Comparison of ENCODE assay signal across 16 cellular contexts in the genomic region with DNA sequence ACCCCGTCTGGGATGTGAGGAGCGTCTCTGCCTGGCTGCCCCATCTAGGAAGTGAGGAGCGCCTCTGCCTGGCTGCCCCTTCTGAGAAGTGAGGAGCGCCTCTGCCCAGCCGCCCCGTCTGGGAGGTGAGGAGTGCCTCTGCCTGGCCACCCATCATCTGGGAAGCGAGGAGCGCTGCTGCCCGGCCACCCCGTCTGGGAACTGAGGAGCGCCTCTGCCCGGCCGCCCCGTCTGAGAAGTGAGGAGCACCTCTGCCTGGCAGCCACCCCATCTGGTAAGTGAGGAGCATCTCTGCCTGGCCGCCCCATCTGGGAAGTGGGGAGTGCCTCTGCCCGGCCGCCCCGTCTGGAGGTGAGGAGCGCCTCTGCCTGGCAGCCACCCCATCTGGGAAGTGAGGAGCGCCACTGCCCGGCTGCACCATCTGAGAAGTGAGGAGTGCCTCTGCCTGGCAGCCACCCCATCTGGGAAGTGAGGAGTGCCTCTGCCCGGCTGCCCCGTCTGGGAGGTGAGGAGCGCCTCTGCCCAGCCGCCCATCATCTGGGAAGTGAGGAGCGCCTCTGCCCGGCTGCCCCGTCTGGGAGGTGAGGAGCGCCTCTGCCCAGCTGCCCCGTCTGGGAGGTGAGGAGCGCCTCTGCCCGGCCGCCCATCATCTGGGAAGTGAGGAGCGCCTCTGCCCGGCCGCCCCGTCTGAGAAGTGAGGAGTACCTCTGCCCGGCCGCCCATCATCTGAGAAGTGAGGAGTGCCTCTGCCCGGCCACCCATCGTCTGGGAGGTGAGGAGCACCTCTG. TPM values are rescaled to one million over a fixed set of nuclear protein-coding genes. Genes with fewer than 3 reads are reported as not detected.
DNase-seq lines count a peak whose midpoint lies in the region; ATAC-seq, FAIRE-seq and TF ChIP-seq lines count a peak whose summit lies in the region.
"Not testable (repeated sequence)": the region's sequence is repeated elsewhere in the genome, so short reads cannot be mapped to it uniquely, and the experiment has no call there.
"Had no signal": no experiment of that assay in that cellular context is flagged by ENCODE, and none has a peak within 500 bp of the region (broad histone marks: within the 10 kb centered on the region; RNA-seq: fewer than 3 reads in every experiment).

No MANE protein-coding gene starts in this region.

- H3K9me3 ChIP-seq in A549; T-helper 17 cell (ENCODE audit: control insufficient read depth, low read length, poor library complexity, severe bottlenecking); HepG2 (ENCODE audit: low read length); gastrocnemius medialis: not testable (repeated sequence)
- peaks cover 52 to 64% (median 60%) of the 10 kb centered on the region in 11 experiments for H3K9me3 ChIP-seq in BLaER1 treated with 17β-estradiol and CSF1 and Interleukin-3, amounts not matched to agents 10 nM and 100 nM (replicated peaks in 1 of 11)

- peaks cover 51 to 96% (median 72%) of the 10 kb centered on the region in 11 experiments for H3K36me3 ChIP-seq in BLaER1 treated with 17β-estradiol and CSF1 and Interleukin-3, amounts not matched to agents 10 nM and 100 nM
- H3K36me3 ChIP-seq in HepG2 (replicated peaks in 1 of 2; ENCODE audit: control insufficient read depth in 1 of 2, insufficient read depth in 2 of 2, low read length in 2 of 2) (peaks cover 7 to 20% of the 10 kb centered on the region in 2 experiments), gastrocnemius medialis (peaks cover 0 to 19% of the 10 kb centered on the region in 2 donors)

- in situ Hi-C loops in HepG2 (cut with HindIII; ENCODE audit: extremely low pct_ligation_motif_present, low pct_unique_long_range_greater_than_20kb); gastrocnemius medialis (cut with MboI; ENCODE audit: low sequenced_read_pairs in 4 of 4): not testable (repeated sequence)

- not testable (repeated sequence) for H3K4me3 ChIP-seq in A549; HepG2 (replicated peaks in 1 of 3; ENCODE audit: insufficient read depth in 1 of 3, low read depth in 2 of 3, low read length in 3 of 3); gastrocnemius medialis
- peak overlapping the region in 8 of 10 experiments; percentile 7 to 52 (median 33); a peak in 12 of 20 replicates for H3K4me3 ChIP-seq in BLaER1 treated with 17β-estradiol and CSF1 and Interleukin-3, amounts not matched to agents 10 nM and 100 nM

- POLR2A ChIA-PET in A549 (lab: Yijun Ruan, JAX): not testable (repeated sequence)
- POLR2A ChIA-PET in HepG2 (lab: Yijun Ruan, JAX): interaction anchor here (0.9 kb wide), 1 partner anchor 37 kb away, joined by 3 read pairs; no protein-coding TSS in a partner anchor

- TF ChIP-seq EP300 in A549 (IDR thresholded peaks at IDR 0.05); HepG2 (IDR thresholded peaks at IDR 0.05; ENCODE audit: low read depth in 2 of 2, low read length in 2 of 2); HepG2 (CRISPR knock-in tag; IDR thresholded peaks at IDR 0.05; ENCODE audit: borderline replicate concordance): not testable (repeated sequence)

- peaks cover 0 to 25% (median 0%) of the 10 kb centered on the region in 11 experiments; a peak in 8 of 22 replicates for H4K20me1 ChIP-seq in BLaER1 treated with 17β-estradiol and CSF1 and Interleukin-3, amounts not matched to agents 10 nM and 100 nM
- not testable (repeated sequence) for H4K20me1 ChIP-seq in HepG2 (ENCODE audit: insufficient read depth, low read length)

- not testable (repeated sequence) for H2AFZ ChIP-seq in HepG2 (ENCODE audit: low read length)

- TF ChIP-seq RAD21 in A549 (conservative IDR thresholded peaks at IDR 0.05 in 1 of 2, IDR thresholded peaks at IDR 0.05 in 1 of 2); HepG2 (CRISPR knock-in tag; IDR thresholded peaks at IDR 0.05): not testable (repeated sequence)

- H3K9ac ChIP-seq in BLaER1 treated with 17β-estradiol and CSF1 and Interleukin-3, amounts not matched to agents 10 nM and 100 nM; HepG2 (ENCODE audit: insufficient read depth, low read depth, low read length): not testable (repeated sequence)

- TF ChIP-seq CTCF in A549 (IDR thresholded peaks at IDR 0.05); HepG2 (CRISPR knock-in tag; IDR thresholded peaks at IDR 0.05); gastrocnemius medialis (IDR thresholded peaks at IDR 0.05 in 4 of 5, conservative IDR thresholded peaks at IDR 0.05 in 1 of 5): not testable (repeated sequence)

- H3K4me1 ChIP-seq in A549 (peaks cover 68% of the 10 kb centered on the region), HepG2 (ENCODE audit: insufficient read depth, low read length) (peaks cover 55% of the 10 kb centered on the region), gastrocnemius medialis (peaks cover 34 to 42% of the 10 kb centered on the region in 2 donors)
- H3K4me1 ChIP-seq in BLaER1 treated with 17β-estradiol and CSF1 and Interleukin-3, amounts not matched to agents 10 nM and 100 nM: peaks cover 0 to 16% (median 14%) of the 10 kb centered on the region in 10 experiments; a peak in 16 of 20 replicates

- peak overlapping the region; percentile 94 for H3K27ac Mint-ChIP-seq in T-helper 17 cell

- not testable (repeated sequence) for ATAC-seq in A549, T-helper 17 cell, HepG2, gastrocnemius medialis

- BruUV-seq in HepG2 (replicated peaks; lab: Mats Ljungman, UMichigan): not testable (repeated sequence)

- not testable (repeated sequence) for H3K4me3 Mint-ChIP-seq in T-helper 17 cell

- not testable (repeated sequence) for TF ChIP-seq POLR2A in A549 (IDR thresholded peaks at IDR 0.05; ENCODE audit: low read length); HepG2 (IDR thresholded peaks at IDR 0.05; ENCODE audit: insufficient read depth in 1 of 2, low read depth in 2 of 2, low read length in 2 of 2); gastrocnemius medialis (IDR thresholded peaks at IDR 0.05)

- FAIRE-seq in A549 (lab: Jason Lieb, UNC); HepG2 (lab: Jason Lieb, UNC): not testable (repeated sequence)

- H3K27ac ChIP-seq in A549: peak overlapping the region; percentile 82 to 90
- not testable (repeated sequence) for H3K27ac ChIP-seq in BLaER1 treated with 17β-estradiol and CSF1 and Interleukin-3, amounts not matched to agents 10 nM and 100 nM; HepG2 (ENCODE audit: extremely low read length, insufficient read depth, low read length)
- peak overlapping the region; percentile 98 for H3K27ac ChIP-seq in epithelial cell of prostate
- H3K27ac ChIP-seq in gastrocnemius medialis: peak overlapping the region; percentile 21 to 86 (median 76)

- H3K4me1 Mint-ChIP-seq in T-helper 17 cell: peaks cover 26% of the 10 kb centered on the region

- not testable (repeated sequence) for H3K79me2 ChIP-seq in HepG2 (ENCODE audit: insufficient read depth, low read length)

- not testable (repeated sequence) for DNase-seq in A549 (ENCODE audit: low read depth in 1 of 2, low spot score in 1 of 2); T-helper 17 cell; epithelial cell of prostate (ENCODE audit: low read depth, low spot score); HepG2 (ENCODE audit: low spot score); gastrocnemius medialis

- intact Hi-C loops in HepG2 (cut with micrococcal nuclease; ENCODE audit: unreplicated experiment): not testable (repeated sequence)
- intact Hi-C loops in gastrocnemius medialis (cut with DNase I; ENCODE audit: low total_unique reads): loop anchor here (5.0 kb wide), 1 partner anchor 97 kb away; no protein-coding TSS in a partner anchor

- 96% methylated on average over 36 of the region's 41 CpGs for WGBS in A549 (ENCODE audit: missing lambda C conversion rate)
- WGBS in HepG2 (ENCODE audit: low lambda C conversion rate): 97% methylated on average over 34 of the region's 41 CpGs

- not testable (repeated sequence) for H3K4me2 ChIP-seq in A549; BLaER1 treated with 17β-estradiol and CSF1 and Interleukin-3, amounts not matched to agents 10 nM and 100 nM; HepG2 (ENCODE audit: low read depth, low read length)

- not testable (repeated sequence) for H3K27me3 Mint-ChIP-seq in T-helper 17 cell

- CTCF ChIA-PET in A549 (lab: Yijun Ruan, JAX); HepG2 (lab: Yijun Ruan, JAX; ENCODE audit: low intra/inter-chr PET ratio, low total read pairs): not testable (repeated sequence)

- H3K27me3 ChIP-seq in BLaER1 treated with 17β-estradiol and CSF1 and Interleukin-3, amounts not matched to agents 10 nM and 100 nM; HepG2 (ENCODE audit: control insufficient read depth in 1 of 2, insufficient read depth in 2 of 2, low read length in 2 of 2); gastrocnemius medialis: not testable (repeated sequence)

- H3K36me3 Mint-ChIP-seq in T-helper 17 cell (ENCODE audit: low read depth): not testable (repeated sequence)

RNA-seq across cellular contexts. Expression of gene FASTKD5, which starts 34.7 kb away (rescaled TPM):
- polyA plus RNA-seq in A549 (2011; rRNA removed) (39.5 and 43.4 TPM in 2 replicates), A549 (2017; fragmentation: RNase III; extraction: RNeasy Plus Mini Kit Qiagen cat#74134 plus additional on column Dnase treatment) (33.0 to 36.4 TPM (median 33.9 TPM) in 3 replicates), HepG2 (2011; rRNA removed) (34.4 and 36.6 TPM in 2 replicates)
- polyA plus RNA-seq in A549 (2012; cell fraction: cytosol; rRNA removed): 17.3 and 21.1 TPM in 2 replicates
- polyA plus RNA-seq in A549 (2012; cell fraction: nucleus; rRNA removed): 15.5 and 24.5 TPM in 2 replicates
- polyA minus RNA-seq in A549 (2011; rRNA and poly(A)+ RNA removed): 30.7 and 32.9 TPM in 2 replicates
- total RNA-seq in T-helper 17 cell (10 to 100 TPM; 21.0 to 34.2 TPM), HepG2 (2016; rRNA removed; fragmentation: Illumina TruSeq; extraction: Trizol) (46.8 and 63.4 TPM in 2 replicates), gastrocnemius medialis (10 to 100 TPM; 38.8 to 58.7 (median 49.3) TPM)
- 4.3 and 4.6 TPM in 2 replicates for total RNA-seq in HepG2 (2016; cell fraction: cytosol; rRNA removed; fragmentation: Illumina TruSeq; extraction: Trizol; ENCODE audit: low read depth)
- 45.4 and 62.9 TPM in 2 replicates for total RNA-seq in HepG2 (2016; cell fraction: insoluble cytoplasmic fraction; rRNA removed; fragmentation: Illumina TruSeq; extraction: Trizol)
- 15.5 and 16.7 TPM in 2 replicates for total RNA-seq in HepG2 (2016; cell fraction: membrane; rRNA removed; fragmentation: Illumina TruSeq; extraction: Trizol)
- 27.9 and 28.4 TPM in 2 replicates for total RNA-seq in HepG2 (2016; cell fraction: nucleus; rRNA removed; fragmentation: Illumina TruSeq; extraction: Trizol)
- 23.0 and 32.0 TPM in 2 replicates for polyA plus RNA-seq in HepG2 (2011; cell fraction: cytosol; rRNA removed)
- polyA plus RNA-seq in HepG2 (2011; cell fraction: nucleus; rRNA removed): 12.1 and 17.5 TPM in 2 replicates
- polyA plus RNA-seq in HepG2 (2012): 23.7 and 26.2 TPM in 2 replicates
- polyA plus RNA-seq in HepG2 (2016; cell fraction: cytosol; fragmentation: Illumina TruSeq; extraction: Trizol; ENCODE audit: low read depth): 2.5 TPM in 2 replicates
- 55.4 and 56.5 TPM in 2 replicates for polyA plus RNA-seq in HepG2 (2016; cell fraction: insoluble cytoplasmic fraction; fragmentation: Illumina TruSeq; extraction: Trizol; ENCODE audit: low read depth)
- polyA plus RNA-seq in HepG2 (2016; cell fraction: membrane; fragmentation: Illumina TruSeq; extraction: Trizol; ENCODE audit: low read depth): 6.5 and 7.2 TPM in 2 replicates
- polyA plus RNA-seq in HepG2 (2016; cell fraction: nucleus; fragmentation: Illumina TruSeq; extraction: Trizol; ENCODE audit: insufficient read depth, low read depth): 33.3 and 36.2 TPM in 2 replicates
- 24.9 and 38.7 TPM in 2 replicates for polyA minus RNA-seq in HepG2 (2011; rRNA and poly(A)+ RNA removed; ENCODE audit: low replicate concordance)
- 27.8 and 30.8 TPM in 2 replicates for polyA minus RNA-seq in HepG2 (2011; cell fraction: cytosol; rRNA and poly(A)+ RNA removed)
- 26.4 and 34.6 TPM in 2 replicates for polyA minus RNA-seq in HepG2 (2011; cell fraction: nucleus; rRNA and poly(A)+ RNA removed)

RNA-seq across cellular contexts. Expression of gene UBOX5, which starts 34.7 kb away (rescaled TPM):
- polyA plus RNA-seq in A549 (2011; rRNA removed): 3.4 and 4.3 TPM in 2 replicates
- 2.3 and 3.1 TPM in 2 replicates for polyA plus RNA-seq in A549 (2012; cell fraction: cytosol; rRNA removed)
- polyA plus RNA-seq in A549 (2012; cell fraction: nucleus; rRNA removed): 4.7 and 4.8 TPM in 2 replicates
- 4.0 to 5.3 TPM (median 4.2 TPM) in 3 replicates for polyA plus RNA-seq in A549 (2017; fragmentation: RNase III; extraction: RNeasy Plus Mini Kit Qiagen cat#74134 plus additional on column Dnase treatment)
- polyA minus RNA-seq in A549 (2011; rRNA and poly(A)+ RNA removed): 6.7 and 6.9 TPM in 2 replicates
- 1 to 10 TPM; 7.0 to 8.2 TPM for total RNA-seq in T-helper 17 cell
- total RNA-seq in HepG2 (2016; rRNA removed; fragmentation: Illumina TruSeq; extraction: Trizol): 5.4 and 5.6 TPM in 2 replicates
- 1.1 and 1.2 TPM in 2 replicates for total RNA-seq in HepG2 (2016; cell fraction: cytosol; rRNA removed; fragmentation: Illumina TruSeq; extraction: Trizol; ENCODE audit: low read depth)
- 4.7 and 5.2 TPM in 2 replicates for total RNA-seq in HepG2 (2016; cell fraction: insoluble cytoplasmic fraction; rRNA removed; fragmentation: Illumina TruSeq; extraction: Trizol)
- total RNA-seq in HepG2 (2016; cell fraction: membrane; rRNA removed; fragmentation: Illumina TruSeq; extraction: Trizol): 3.0 TPM in 2 replicates
- total RNA-seq in HepG2 (2016; cell fraction: nucleus; rRNA removed; fragmentation: Illumina TruSeq; extraction: Trizol): 3.8 and 4.4 TPM in 2 replicates
- 4.6 and 5.3 TPM in 2 replicates for polyA plus RNA-seq in HepG2 (2011; rRNA removed)
- polyA plus RNA-seq in HepG2 (2011; cell fraction: cytosol; rRNA removed): 4.0 and 4.4 TPM in 2 replicates
- polyA plus RNA-seq in HepG2 (2011; cell fraction: nucleus; rRNA removed): 6.4 and 7.0 TPM in 2 replicates
- polyA plus RNA-seq in HepG2 (2012): 3.5 and 3.7 TPM in 2 replicates
- 0.60 and 0.69 TPM in 2 replicates for polyA plus RNA-seq in HepG2 (2016; cell fraction: cytosol; fragmentation: Illumina TruSeq; extraction: Trizol; ENCODE audit: low read depth)
- polyA plus RNA-seq in HepG2 (2016; cell fraction: insoluble cytoplasmic fraction; fragmentation: Illumina TruSeq; extraction: Trizol; ENCODE audit: low read depth): 5.0 and 5.2 TPM in 2 replicates
- 1.2 and 1.6 TPM in 2 replicates for polyA plus RNA-seq in HepG2 (2016; cell fraction: membrane; fragmentation: Illumina TruSeq; extraction: Trizol; ENCODE audit: low read depth)
- 5.2 and 5.3 TPM in 2 replicates for polyA plus RNA-seq in HepG2 (2016; cell fraction: nucleus; fragmentation: Illumina TruSeq; extraction: Trizol; ENCODE audit: insufficient read depth, low read depth)
- 2.1 and 16.1 TPM in 2 replicates for polyA minus RNA-seq in HepG2 (2011; rRNA and poly(A)+ RNA removed; ENCODE audit: low replicate concordance)
- 4.9 and 5.5 TPM in 2 replicates for polyA minus RNA-seq in HepG2 (2011; cell fraction: cytosol; rRNA and poly(A)+ RNA removed)
- 5.0 and 6.8 TPM in 2 replicates for polyA minus RNA-seq in HepG2 (2011; cell fraction: nucleus; rRNA and poly(A)+ RNA removed)
- 10 to 100 TPM; 14.6 to 17.1 (median 15.5) TPM for total RNA-seq in gastrocnemius medialis

RNA-seq across cellular contexts. Expression of gene AVP, which starts 40.4 kb away (rescaled TPM):
- not detected in 2 replicates for polyA plus RNA-seq in A549 (2011; rRNA removed)
- not detected in 2 replicates for polyA plus RNA-seq in A549 (2012; cell fraction: cytosol; rRNA removed)
- polyA plus RNA-seq in A549 (2012; cell fraction: nucleus; rRNA removed): not detected in 2 replicates
- polyA plus RNA-seq in A549 (2017; fragmentation: RNase III; extraction: RNeasy Plus Mini Kit Qiagen cat#74134 plus additional on column Dnase treatment): not detected in 3 replicates
- not detected in 2 replicates for polyA minus RNA-seq in A549 (2011; rRNA and poly(A)+ RNA removed)
- total RNA-seq in T-helper 17 cell: not detected
- not detected in 2 replicates for total RNA-seq in HepG2 (2016; rRNA removed; fragmentation: Illumina TruSeq; extraction: Trizol)
- total RNA-seq in HepG2 (2016; cell fraction: cytosol; rRNA removed; fragmentation: Illumina TruSeq; extraction: Trizol; ENCODE audit: low read depth): not detected in 2 replicates
- not detected in 2 replicates for total RNA-seq in HepG2 (2016; cell fraction: insoluble cytoplasmic fraction; rRNA removed; fragmentation: Illumina TruSeq; extraction: Trizol)
- total RNA-seq in HepG2 (2016; cell fraction: membrane; rRNA removed; fragmentation: Illumina TruSeq; extraction: Trizol): not detected in 2 replicates
- not detected in 2 replicates for total RNA-seq in HepG2 (2016; cell fraction: nucleus; rRNA removed; fragmentation: Illumina TruSeq; extraction: Trizol)
- polyA plus RNA-seq in HepG2 (2011; rRNA removed): 0.12 and 0.21 TPM in 2 replicates
- polyA plus RNA-seq in HepG2 (2011; cell fraction: cytosol; rRNA removed): 0.22 and 0.74 TPM in 2 replicates
- polyA plus RNA-seq in HepG2 (2011; cell fraction: nucleus; rRNA removed): 0.37 and 0.38 TPM in 2 replicates
- polyA plus RNA-seq in HepG2 (2012): not detected in 2 replicates
- not detected in 2 replicates for polyA plus RNA-seq in HepG2 (2016; cell fraction: cytosol; fragmentation: Illumina TruSeq; extraction: Trizol; ENCODE audit: low read depth)
- not detected in 2 replicates for polyA plus RNA-seq in HepG2 (2016; cell fraction: insoluble cytoplasmic fraction; fragmentation: Illumina TruSeq; extraction: Trizol; ENCODE audit: low read depth)
- polyA plus RNA-seq in HepG2 (2016; cell fraction: membrane; fragmentation: Illumina TruSeq; extraction: Trizol; ENCODE audit: low read depth): not detected in 2 replicates
- not detected in 2 replicates for polyA plus RNA-seq in HepG2 (2016; cell fraction: nucleus; fragmentation: Illumina TruSeq; extraction: Trizol; ENCODE audit: insufficient read depth, low read depth)
- polyA minus RNA-seq in HepG2 (2011; rRNA and poly(A)+ RNA removed; ENCODE audit: low replicate concordance): not detected in 2 replicates
- polyA minus RNA-seq in HepG2 (2011; cell fraction: cytosol; rRNA and poly(A)+ RNA removed): not detected in 2 replicates
- polyA minus RNA-seq in HepG2 (2011; cell fraction: nucleus; rRNA and poly(A)+ RNA removed): not detected in 2 replicates
- total RNA-seq in gastrocnemius medialis: not detected
- total RNA-seq: A172; A673; CD4-positive, alpha-beta memory T cell; CD8-positive, alpha-beta memory T cell; Daoy; G401; GM12878 had no signal
- polyA plus RNA-seq: AG04450; CD14-positive monocyte; CD4-positive, alpha-beta memory T cell; CD4-positive, CD25-positive, alpha-beta regulatory T cell; CD8-positive, alpha-beta memory T cell; GM12878 had no signal

RNA-seq across cellular contexts. Expression of gene LZTS3, which starts 48.4 kb away (rescaled TPM):
- polyA plus RNA-seq in A549 (2011; rRNA removed) (3.8 and 5.3 TPM in 2 replicates), A549 (2017; fragmentation: RNase III; extraction: RNeasy Plus Mini Kit Qiagen cat#74134 plus additional on column Dnase treatment) (2.8 to 4.2 TPM (median 3.8 TPM) in 3 replicates), HepG2 (2011; rRNA removed) (31.3 and 49.2 TPM in 2 replicates)
- 4.1 and 5.5 TPM in 2 replicates for polyA plus RNA-seq in A549 (2012; cell fraction: cytosol; rRNA removed)
- polyA plus RNA-seq in A549 (2012; cell fraction: nucleus; rRNA removed): 11.4 and 13.2 TPM in 2 replicates
- polyA minus RNA-seq in A549 (2011; rRNA and poly(A)+ RNA removed): 5.5 and 5.6 TPM in 2 replicates
- total RNA-seq in T-helper 17 cell (10 to 100 TPM; 15.7 to 19.1 TPM), HepG2 (2016; rRNA removed; fragmentation: Illumina TruSeq; extraction: Trizol) (7.4 and 10.1 TPM in 2 replicates), gastrocnemius medialis (10 to 100 TPM; 15.3 to 33.4 (median 18.9) TPM)
- total RNA-seq in HepG2 (2016; cell fraction: cytosol; rRNA removed; fragmentation: Illumina TruSeq; extraction: Trizol; ENCODE audit: low read depth): 1.6 and 1.9 TPM in 2 replicates
- 7.6 and 10.2 TPM in 2 replicates for total RNA-seq in HepG2 (2016; cell fraction: insoluble cytoplasmic fraction; rRNA removed; fragmentation: Illumina TruSeq; extraction: Trizol)
- total RNA-seq in HepG2 (2016; cell fraction: membrane; rRNA removed; fragmentation: Illumina TruSeq; extraction: Trizol): 5.4 and 6.1 TPM in 2 replicates
- 7.0 and 8.3 TPM in 2 replicates for total RNA-seq in HepG2 (2016; cell fraction: nucleus; rRNA removed; fragmentation: Illumina TruSeq; extraction: Trizol)
- polyA plus RNA-seq in HepG2 (2011; cell fraction: cytosol; rRNA removed): 33.5 and 37.7 TPM in 2 replicates
- 96.7 and 99.2 TPM in 2 replicates for polyA plus RNA-seq in HepG2 (2011; cell fraction: nucleus; rRNA removed)
- polyA plus RNA-seq in HepG2 (2012): 15.6 and 27.0 TPM in 2 replicates
- 1.5 TPM in 2 replicates for polyA plus RNA-seq in HepG2 (2016; cell fraction: cytosol; fragmentation: Illumina TruSeq; extraction: Trizol; ENCODE audit: low read depth)
- polyA plus RNA-seq in HepG2 (2016; cell fraction: insoluble cytoplasmic fraction; fragmentation: Illumina TruSeq; extraction: Trizol; ENCODE audit: low read depth): 10.0 and 11.9 TPM in 2 replicates
- polyA plus RNA-seq in HepG2 (2016; cell fraction: membrane; fragmentation: Illumina TruSeq; extraction: Trizol; ENCODE audit: low read depth): 5.0 and 5.4 TPM in 2 replicates
- 19.6 and 21.4 TPM in 2 replicates for polyA plus RNA-seq in HepG2 (2016; cell fraction: nucleus; fragmentation: Illumina TruSeq; extraction: Trizol; ENCODE audit: insufficient read depth, low read depth)
- polyA minus RNA-seq in HepG2 (2011; rRNA and poly(A)+ RNA removed; ENCODE audit: low replicate concordance): 1.3 and 64.0 TPM in 2 replicates
- 19.8 and 26.7 TPM in 2 replicates for polyA minus RNA-seq in HepG2 (2011; cell fraction: cytosol; rRNA and poly(A)+ RNA removed)
- polyA minus RNA-seq in HepG2 (2011; cell fraction: nucleus; rRNA and poly(A)+ RNA removed): 14.9 and 19.3 TPM in 2 replicates

RNA-seq across cellular contexts. Expression of gene OXT, which starts 53.5 kb away (rescaled TPM):
- polyA plus RNA-seq in A549 (2011; rRNA removed) (not detected in 2 replicates), A549 (2017; fragmentation: RNase III; extraction: RNeasy Plus Mini Kit Qiagen cat#74134 plus additional on column Dnase treatment) (not detected in 3 replicates), HepG2 (2011; rRNA removed) (not detected in 2 replicates)
- not detected in 2 replicates for polyA plus RNA-seq in A549 (2012; cell fraction: cytosol; rRNA removed)
- polyA plus RNA-seq in A549 (2012; cell fraction: nucleus; rRNA removed): not detected in 2 replicates
- polyA minus RNA-seq in A549 (2011; rRNA and poly(A)+ RNA removed): not detected in 2 replicates
- total RNA-seq in T-helper 17 cell (under 1 TPM in 1 of 2 donors, not detected in 1; 0.62 TPM), HepG2 (2016; rRNA removed; fragmentation: Illumina TruSeq; extraction: Trizol) (not detected in 2 replicates), gastrocnemius medialis (1 to 10 TPM in 1 of 4 donors, not detected in 3; 2.2 TPM)
- not detected in 2 replicates for total RNA-seq in HepG2 (2016; cell fraction: cytosol; rRNA removed; fragmentation: Illumina TruSeq; extraction: Trizol; ENCODE audit: low read depth)
- total RNA-seq in HepG2 (2016; cell fraction: insoluble cytoplasmic fraction; rRNA removed; fragmentation: Illumina TruSeq; extraction: Trizol): not detected in 2 replicates
- not detected in 2 replicates for total RNA-seq in HepG2 (2016; cell fraction: membrane; rRNA removed; fragmentation: Illumina TruSeq; extraction: Trizol)
- total RNA-seq in HepG2 (2016; cell fraction: nucleus; rRNA removed; fragmentation: Illumina TruSeq; extraction: Trizol): not detected in 2 replicates
- polyA plus RNA-seq in HepG2 (2011; cell fraction: cytosol; rRNA removed): not detected in 2 replicates
- not detected in 2 replicates for polyA plus RNA-seq in HepG2 (2011; cell fraction: nucleus; rRNA removed)
- not detected in 2 replicates for polyA plus RNA-seq in HepG2 (2012)
- polyA plus RNA-seq in HepG2 (2016; cell fraction: cytosol; fragmentation: Illumina TruSeq; extraction: Trizol; ENCODE audit: low read depth): not detected in 2 replicates
- polyA plus RNA-seq in HepG2 (2016; cell fraction: insoluble cytoplasmic fraction; fragmentation: Illumina TruSeq; extraction: Trizol; ENCODE audit: low read depth): not detected in 2 replicates
- not detected in 2 replicates for polyA plus RNA-seq in HepG2 (2016; cell fraction: membrane; fragmentation: Illumina TruSeq; extraction: Trizol; ENCODE audit: low read depth)
- not detected in 2 replicates for polyA plus RNA-seq in HepG2 (2016; cell fraction: nucleus; fragmentation: Illumina TruSeq; extraction: Trizol; ENCODE audit: insufficient read depth, low read depth)
- polyA minus RNA-seq in HepG2 (2011; rRNA and poly(A)+ RNA removed; ENCODE audit: low replicate concordance): not detected in 2 replicates
- polyA minus RNA-seq in HepG2 (2011; cell fraction: cytosol; rRNA and poly(A)+ RNA removed): not detected in 2 replicates
- not detected in 2 replicates for polyA minus RNA-seq in HepG2 (2011; cell fraction: nucleus; rRNA and poly(A)+ RNA removed)
- total RNA-seq: A172; A673; CD4-positive, CD25-positive, alpha-beta regulatory T cell; Daoy; G401; GM12878 had no signal
- polyA plus RNA-seq: AG04450, CD14-positive monocyte, GM12878 had no signal
